ENCODE assay signal across 16 cellular contexts in genomic region chr1:55352801-55353180, GRCh38.
"Had no signal": no experiment of that assay in that cellular context is flagged by ENCODE, and none has a peak within 500 bp of the region (broad histone marks: within the 10 kb centered on the region; RNA-seq: fewer than 3 reads in every experiment).

No MANE protein-coding gene starts in this region.

- H3K36me3 ChIP-seq: cardiac muscle cell, gastroesophageal sphincter, lower lobe of right lung, pancreas, stomach had no signal

- H3K9me3 ChIP-seq: gastroesophageal sphincter, lower lobe of right lung, pancreas, stomach had no signal

- H3K4me3 ChIP-seq: cardiac muscle cell, dorsolateral prefrontal cortex, gastroesophageal sphincter, lower lobe of right lung, pancreas, stomach had no signal

- ATAC-seq: left lobe of liver, lower lobe of right lung had no signal

- H3K27me3 ChIP-seq: cardiac muscle cell, gastroesophageal sphincter, pancreas had no signal

- H3K4me1 ChIP-seq: lower lobe of right lung, pancreas, stomach had no signal

- H3K27ac ChIP-seq: cardiac muscle cell, lower lobe of right lung, pancreas had no signal

- DNase-seq: cortex of kidney; effector CD8-positive, alpha-beta T cell; hippocampal formation; kidney glomerular epithelial cell; lower lobe of right lung; occipital lobe; pancreas; small intestine; stimulated activated CD4-positive, alpha-beta T cell treated with anti-CD3 and anti-CD28 coated beads, Interleukin-12 subunit alpha, Interleukin-12 subunit beta, amount 100 ng/mL, for 4 hours; stimulated activated naive CD4-positive, alpha-beta T cell; stomach; trophoblast cell had no signal
